Comparison of ENCODE assay signal across 24 cellular contexts in the genomic region with DNA sequence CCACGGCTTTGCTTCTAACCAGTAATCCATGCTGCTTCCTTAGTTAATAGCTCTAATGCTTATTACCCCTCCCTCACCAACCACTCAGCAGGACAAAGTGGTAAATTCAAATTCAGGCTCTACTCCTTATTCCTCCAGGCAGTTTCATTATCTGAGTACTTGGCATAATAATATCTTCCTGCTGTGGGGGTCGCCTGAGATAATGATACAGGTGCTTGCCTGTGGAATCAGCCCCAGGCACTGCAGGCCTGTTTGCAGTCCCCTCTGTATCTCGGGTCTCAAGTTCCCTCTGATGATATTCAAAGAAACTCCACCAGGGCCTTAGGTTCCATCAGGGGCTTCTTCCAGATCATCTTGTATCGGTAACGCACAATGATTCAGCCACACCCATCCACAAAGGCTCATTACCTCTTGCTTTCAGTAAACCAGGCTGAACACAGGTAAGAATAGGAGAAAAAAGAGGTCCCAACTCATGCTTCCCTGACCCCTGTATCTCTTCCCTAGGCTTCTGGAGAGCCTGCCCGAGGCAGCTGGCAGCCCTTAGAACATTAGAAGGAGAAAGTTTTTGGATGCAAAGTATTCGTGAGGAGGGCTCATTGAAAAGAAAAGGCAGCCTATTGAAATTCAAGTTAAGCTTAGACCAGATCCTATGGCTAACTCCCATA. TPM values are rescaled to one million over a fixed set of nuclear protein-coding genes. Genes with fewer than 3 reads are reported as not detected.
DNase-seq lines count a peak whose midpoint lies in the region; ATAC-seq and TF ChIP-seq lines count a peak whose summit lies in the region.
"Had no signal": no experiment of that assay in that cellular context is flagged by ENCODE, and none has a peak within 500 bp of the region (broad histone marks: within the 10 kb centered on the region; RNA-seq: fewer than 3 reads in every experiment).

No MANE protein-coding gene starts in this region.

- CTCF ChIA-PET in HEK293 (lab: Yijun Ruan, JAX): interaction anchor here (0.6 to 1.7 kb wide), 4 partner anchors 579 to 998 kb away, joined by 3 to 12 read pairs (median 5); no protein-coding TSS in a partner anchor

- peak overlapping the region; percentile 17 for H2AFZ ChIP-seq in SU-DHL-6 (ENCODE audit: low read depth, low read length, severe bottlenecking)

- H3K9ac ChIP-seq in SU-DHL-6 (ENCODE audit: low read length): peak overlapping the region; percentile 37

- WGBS in gastroesophageal sphincter (ENCODE audit: low coverage in 1 of 2), 2 donors: 80 to 93% methylated on average over 6 of the region's 7 CpGs

- H3K9me2 ChIP-seq in DOHH2 (replicated peaks; ENCODE audit: control insufficient read depth, low read length) (no peaks in the 10 kb centered on the region), SU-DHL-6 (replicated peaks; ENCODE audit: insufficient read depth, low read length) (no peaks in the 10 kb centered on the region)

- TF ChIP-seq CTCF in DOHH2 (IDR thresholded peaks at IDR 0.05; ENCODE audit: low read depth, low read length, poor library complexity, severe bottlenecking) (no peak), HEK293 (tag by site-specific recombination; IDR thresholded peaks at IDR 0.05) (no peak), SU-DHL-6 (IDR thresholded peaks at IDR 0.05; ENCODE audit: insufficient read depth, low read length, poor library complexity, severe bottlenecking) (no peak), gastroesophageal sphincter (IDR thresholded peaks at IDR 0.05) (no peak)

- no peaks in the 10 kb centered on the region for H3K36me3 ChIP-seq in DOHH2 (ENCODE audit: control insufficient read depth, low read length)
- H3K36me3 ChIP-seq in HEK293 (ENCODE audit: control insufficient read depth in 2 of 2, insufficient read depth in 1 of 2, low read length in 2 of 2): no peaks in the 10 kb centered on the region
- no peaks in the 10 kb centered on the region for H3K36me3 ChIP-seq in SU-DHL-6 (ENCODE audit: low read length)
- H3K36me3 ChIP-seq in gastroesophageal sphincter: no peaks in the 10 kb centered on the region
- H3K36me3 ChIP-seq: lower lobe of right lung, tibial nerve had no signal

- no peaks in the 10 kb centered on the region for H4K20me1 ChIP-seq in DOHH2 (ENCODE audit: control insufficient read depth, insufficient read depth, low read depth, low read length)
- no peaks in the 10 kb centered on the region for H4K20me1 ChIP-seq in SU-DHL-6 (ENCODE audit: low read depth, low read length)

- H3K9me3 ChIP-seq in DOHH2 (ENCODE audit: control insufficient read depth, insufficient read depth, low read length): no peaks in the 10 kb centered on the region
- H3K9me3 ChIP-seq in HEK293 (ENCODE audit: control insufficient read depth, insufficient read depth, low read depth, low read length): no peaks in the 10 kb centered on the region
- H3K9me3 ChIP-seq in SU-DHL-6 (ENCODE audit: insufficient read depth, low read length): no peaks in the 10 kb centered on the region
- no peaks in the 10 kb centered on the region for H3K9me3 ChIP-seq in gastroesophageal sphincter
- H3K9me3 ChIP-seq: body of pancreas, lower lobe of right lung, tibial nerve had no signal

- peak; percentile 50 for DNase-seq in iPS-NIHi11 (ENCODE audit: low spot score)
- DNase-seq in posterior vena cava (ENCODE audit: low spot score): no peak
- no peak for DNase-seq in stimulated activated CD4-positive, alpha-beta T cell treated with anti-CD3 and anti-CD28 coated beads, Interleukin-4, amount 100 ng/mL, for 24 hours
- DNase-seq in stimulated activated CD4-positive, alpha-beta T cell treated with anti-CD3 and anti-CD28 coated beads, Interleukin-15, amount 100 ng/mL, for 24 hours: no peak
- DNase-seq: activated CD4-positive, alpha-beta T cell treated with anti-CD3 and anti-CD28 coated beads for 36 hours; activated CD8-positive, alpha-beta T cell treated with anti-CD3 and anti-CD28 coated beads, Interleukin-2, amount 10 ng/mL, durations not matched to agents 7 days and 5 days; body of pancreas; hippocampal formation; lower lobe of right lung; MM.1S; NCI-H1417 treated with DMSO at 0.1 percent for 48 hours; NCI-H524; retina; small intestine; stimulated activated CD4-positive, alpha-beta T cell treated with anti-CD3 and anti-CD28 coated beads, Interleukin-1b, Interleukin-23, amount 100 ng/mL, for 48 hours; T-helper 17 cell had no signal

- intact Hi-C loops in posterior vena cava (cut with DNase I): loop anchor here (10.0 kb wide), 3 partner anchors 736 to 1006 kb away; no protein-coding TSS in a partner anchor

- POLR2A ChIA-PET in HEK293 (lab: Yijun Ruan, JAX): no interaction called here

- no peak for TF ChIP-seq POLR2A in gastroesophageal sphincter (IDR thresholded peaks at IDR 0.05)

- peak overlapping the region; percentile 82 for H3K4me2 ChIP-seq in DOHH2 (ENCODE audit: low read length)
- peak overlapping the region; percentile 51 for H3K4me2 ChIP-seq in SU-DHL-6 (ENCODE audit: low read depth, low read length, poor library complexity, severe bottlenecking)

- H3K4me3 ChIP-seq in DOHH2 (ENCODE audit: low read length): peak overlapping the region; percentile 59
- no peak overlapping the region for H3K4me3 ChIP-seq in HEK293 (ENCODE audit: low read depth, low read length)
- H3K4me3 ChIP-seq in SU-DHL-6 (ENCODE audit: insufficient read depth, low read length, poor library complexity, severe bottlenecking): no peak overlapping the region
- no peak overlapping the region for H3K4me3 ChIP-seq in gastroesophageal sphincter
- H3K4me3 ChIP-seq: body of pancreas, lower lobe of right lung, SK-N-MC, tibial nerve had no signal

- H3K79me2 ChIP-seq in DOHH2 (ENCODE audit: control insufficient read depth, low read length) (peaks cover 9% of the 10 kb centered on the region), SU-DHL-6 (ENCODE audit: insufficient read depth, low read length) (no peaks in the 10 kb centered on the region)

- peaks cover 74% of the 10 kb centered on the region for H3K4me1 ChIP-seq in DOHH2 (ENCODE audit: control insufficient read depth, low read length)
- no peaks in the 10 kb centered on the region for H3K4me1 ChIP-seq in HEK293 (ENCODE audit: control insufficient read depth, insufficient read depth, low read length)
- H3K4me1 ChIP-seq in gastroesophageal sphincter: peaks cover 0 to 22% (median 7%) of the 10 kb centered on the region in 3 donors

- peak overlapping the region; percentile 82 for H3K27ac ChIP-seq in DOHH2 (ENCODE audit: low read depth, low read length)
- H3K27ac ChIP-seq in HEK293 (ENCODE audit: extremely low read depth, low read depth, low read length): no peak overlapping the region
- peak overlapping the region; percentile 73 for H3K27ac ChIP-seq in SU-DHL-6 (ENCODE audit: low read depth, low read length)
- peak overlapping the region in 1 of 4 donors; percentile 29 for H3K27ac ChIP-seq in gastroesophageal sphincter
- H3K27ac ChIP-seq: body of pancreas, lower lobe of right lung, RWPE1, SK-N-MC had no signal

- no peak for TF ChIP-seq EP300 in gastroesophageal sphincter (IDR thresholded peaks at IDR 0.05)

- H3K27me3 ChIP-seq in DOHH2 (ENCODE audit: control insufficient read depth, low read length) (no peaks in the 10 kb centered on the region), SU-DHL-6 (ENCODE audit: low read length) (no peaks in the 10 kb centered on the region), gastroesophageal sphincter (no peaks in the 10 kb centered on the region)
- H3K27me3 ChIP-seq: body of pancreas, tibial nerve had no signal

- ATAC-seq in gastroesophageal sphincter: no peak
- ATAC-seq: activated CD4-positive, alpha-beta T cell treated with anti-CD3 and anti-CD28 coated beads for 36 hours; activated CD8-positive, alpha-beta T cell treated with anti-CD3 and anti-CD28 coated beads, Interleukin-2, amount 10 ng/mL, durations not matched to agents 7 days and 5 days; body of pancreas; natural killer cell treated with Interleukin-12 subunit alpha and Interleukin-12 subunit beta and Interleukin-15 and Interleukin-18, amount 100 ng/mL, for 72 hours; T-helper 17 cell had no signal

- H3F3A ChIP-seq in DOHH2 (ENCODE audit: control insufficient read depth, insufficient read depth): peaks cover 6% of the 10 kb centered on the region
- peaks cover 27% of the 10 kb centered on the region for H3F3A ChIP-seq in SU-DHL-6 (ENCODE audit: insufficient read depth)

TF ChIP-seq in HEK293, 187 proteins besides CTCF, POLR2A, EP300 and RAD21:
- 0 out of 2 replicates have a peak, but pooled peaks have one; percentile 9 for TF ChIP-seq ZIC2 (tag by site-specific recombination; IDR thresholded peaks at IDR 0.05)
- TF ChIP-seq MEIS1 (CRISPR knock-in tag; IDR thresholded peaks at IDR 0.05; ENCODE audit: borderline replicate concordance): no peak
- no peak for TF ChIP-seq ZFHX2 (tag by site-specific recombination; conservative IDR thresholded peaks at IDR 0.05)
- no peak for TF ChIP-seq YY1 (tag by site-specific recombination; IDR thresholded peaks at IDR 0.05)
- no peak for TF ChIP-seq ZNF530 (tag by site-specific recombination; IDR thresholded peaks at IDR 0.05; ENCODE audit: low read depth)
- no peak for TF ChIP-seq ZFP3 (tag by site-specific recombination; IDR thresholded peaks at IDR 0.05; ENCODE audit: low read depth)

RNA-seq across cellular contexts. Expression of a gene that starts 14.3 kb away (rescaled TPM):
- 10 to 100 TPM; 34.4 to 42.5 TPM for total RNA-seq in posterior vena cava
- total RNA-seq in gastroesophageal sphincter: 10 to 100 TPM; 52.4 to 72.2 (median 59.5) TPM
